29 cellular contexts compared by ENCODE assay signal in the genomic region with DNA sequence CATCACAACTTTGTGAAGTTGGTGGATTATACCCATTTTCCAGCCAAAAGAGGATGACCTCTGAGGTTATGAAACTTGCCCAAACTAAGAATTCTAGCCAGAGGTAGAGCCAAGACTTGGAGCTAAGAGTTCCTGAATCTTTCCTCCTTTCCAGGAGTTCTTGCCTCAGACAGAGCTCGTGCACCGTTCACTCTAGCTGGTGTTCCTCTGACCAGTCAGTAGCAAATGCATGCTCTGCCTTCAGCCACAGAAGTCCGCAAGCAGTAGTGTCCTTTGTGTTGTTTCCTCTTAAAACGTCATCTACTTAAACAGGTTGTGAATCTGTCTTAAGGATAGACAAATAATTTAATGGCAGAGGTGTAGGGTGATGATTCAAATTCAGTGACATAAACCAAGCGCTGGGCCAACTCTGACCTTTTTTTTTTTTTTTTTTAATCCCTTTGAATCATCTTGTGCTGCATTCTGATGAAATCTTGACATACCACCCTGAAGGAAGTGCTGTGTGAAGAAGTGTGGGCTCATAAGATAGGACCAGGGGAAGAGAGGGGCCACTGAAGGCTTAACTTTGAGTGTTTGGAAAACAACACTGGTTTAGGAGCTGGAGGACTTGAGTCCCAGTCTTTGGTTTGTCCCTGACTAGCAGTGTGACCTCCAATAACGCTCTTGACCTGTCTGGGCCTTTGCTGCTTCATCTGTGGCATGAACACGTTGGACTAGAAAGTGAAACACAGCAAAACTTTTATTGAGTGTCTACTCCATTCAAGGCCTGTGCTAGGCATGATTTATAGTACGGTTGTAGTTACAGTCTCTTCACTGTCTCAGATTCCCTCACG. TPM values are rescaled to one million over a fixed set of nuclear protein-coding genes. Genes with fewer than 3 reads are reported as not detected.
DNase-seq lines count a peak whose midpoint lies in the region; ATAC-seq and TF ChIP-seq lines count a peak whose summit lies in the region.
"Had no signal": no experiment of that assay in that cellular context is flagged by ENCODE, and none has a peak within 500 bp of the region (broad histone marks: within the 10 kb centered on the region; RNA-seq: fewer than 3 reads in every experiment).

No MANE protein-coding gene starts in this region.

- CTCF ChIA-PET in activated CD4-positive, alpha-beta T cell treated with anti-CD3 and anti-CD28 coated beads for 36 hours (lab: Charles Lee) = no interaction called here

- POLR2A ChIA-PET in activated CD4-positive, alpha-beta T cell treated with anti-CD3 and anti-CD28 coated beads for 36 hours (lab: Charles Lee) = no interaction called here

- ATAC-seq in activated CD4-positive, alpha-beta T cell treated with anti-CD3 and anti-CD28 coated beads for 36 hours = peak; percentile 33
- no peak for ATAC-seq in GM18873 (IDR thresholded peaks at IDR 0.05; ENCODE audit: low FRiP score, unreplicated experiment)
- ATAC-seq: activated T-helper 17 cell treated with anti-CD3 and anti-CD28 coated beads, Interleukin-2, amount 50 U/mL, for 72 hours; natural killer cell treated with Interleukin-12 subunit alpha and Interleukin-12 subunit beta and Interleukin-15 and Interleukin-18, amount 100 ng/mL, for 72 hours; pancreas; right cardiac atrium had no signal

- H3K27ac Mint-ChIP-seq in activated CD4-positive, alpha-beta T cell treated with anti-CD3 and anti-CD28 coated beads for 36 hours = no peak overlapping the region
- H3K27ac Mint-ChIP-seq: activated naive CD4-positive, alpha-beta T cell treated with anti-CD3 and anti-CD28 coated beads, Interleukin-2, amount 50 U/mL, for 24 hours; activated T-helper 17 cell treated with anti-CD3 and anti-CD28 coated beads, Interleukin-2, amount 50 U/mL, for 72 hours had no signal

- DNase-seq in activated CD4-positive, alpha-beta T cell treated with anti-CD3 and anti-CD28 coated beads for 36 hours = no peak
- DNase-seq in activated CD4-positive, alpha-beta T cell treated with anti-CD3 and anti-CD28 coated beads, Interleukin-2, amount 50 U/mL, for 1 hour = no peak
- DNase-seq in adrenal gland (peak in 6 of 7 donors; percentile 33 to 60 (median 40)), iris pigment epithelial cell (ENCODE audit: low read depth) (peak; percentile 8), thyroid gland (no peak), A172 (ENCODE audit: low spot score) (no peak), T-helper 9 cell (no peak)
- DNase-seq: activated CD4-positive, alpha-beta T cell treated with anti-CD3 and anti-CD28 coated beads, Interleukin-2, amount 50 U/mL, for 4 hours; activated CD8-positive, alpha-beta memory T cell treated with anti-CD3 and anti-CD28 coated beads, Interleukin-2, amount 50 U/mL, for 48 hours; central memory CD4-positive, alpha-beta T cell; dermis blood vessel endothelial cell; GM23248; head of caudate nucleus; KG1; left lung; NCI-H146; NCI-H526 treated with DMSO at 0.1 percent for 48 hours; pancreas; right cardiac atrium; SJCRH30; stimulated activated CD4-positive, alpha-beta T cell treated with anti-CD3 and anti-CD28 coated beads, Interleukin-4, amount 100 ng/mL, for 1 hour; stimulated activated naive CD4-positive, alpha-beta T cell treated with Interleukin-2 at 50 U/mL for 16 hours had no signal

- H3K4me3 ChIP-seq in adrenal gland (no peak overlapping the region), thyroid gland (replicated peaks in 1 of 3) (no peak overlapping the region)
- H3K4me3 ChIP-seq: GM23248, left lung, pancreas, SJCRH30 had no signal

- H3K4me1 Mint-ChIP-seq in activated CD4-positive, alpha-beta T cell treated with anti-CD3 and anti-CD28 coated beads for 36 hours = peaks cover 2% of the 10 kb centered on the region

- no peaks in the 10 kb centered on the region for H3K36me3 Mint-ChIP-seq in activated CD4-positive, alpha-beta T cell treated with anti-CD3 and anti-CD28 coated beads for 36 hours (ENCODE audit: low read depth)
- H3K36me3 Mint-ChIP-seq: natural killer cell treated with Interleukin-12 subunit alpha and Interleukin-12 subunit beta and Interleukin-15 and Interleukin-18, amount 100 ng/mL, for 72 hours; type B pancreatic cell had no signal

- TF ChIP-seq POLR2A in adrenal gland (IDR thresholded peaks at IDR 0.05) (no peak), thyroid gland (IDR thresholded peaks at IDR 0.05) (no peak)

- H3K27me3 ChIP-seq in adrenal gland (no peaks in the 10 kb centered on the region), thyroid gland (no peaks in the 10 kb centered on the region)
- H3K27me3 ChIP-seq: left lung, pancreas, SJCRH30 had no signal

- H3K9me3 ChIP-seq in adrenal gland (replicated peaks in 1 of 3) (no peaks in the 10 kb centered on the region), thyroid gland (no peaks in the 10 kb centered on the region)
- H3K9me3 ChIP-seq: left lung, pancreas, SJCRH30 had no signal

- H3K9me3 Mint-ChIP-seq in activated CD4-positive, alpha-beta T cell treated with anti-CD3 and anti-CD28 coated beads for 36 hours (ENCODE audit: low read depth) = no peaks in the 10 kb centered on the region
- H3K9me3 Mint-ChIP-seq: activated naive CD4-positive, alpha-beta T cell treated with anti-CD3 and anti-CD28 coated beads, Interleukin-2, amount 50 U/mL, for 24 hours; activated T-helper 17 cell treated with anti-CD3 and anti-CD28 coated beads, Interleukin-2, amount 50 U/mL, for 72 hours; natural killer cell treated with Interleukin-12 subunit alpha and Interleukin-12 subunit beta and Interleukin-15 and Interleukin-18, amount 100 ng/mL, for 72 hours; type B pancreatic cell had no signal

- H3K4me1 ChIP-seq in adrenal gland (replicated peaks in 1 of 2) (peaks cover 18 to 50% of the 10 kb centered on the region in 2 donors), thyroid gland (peaks cover 46 to 63% of the 10 kb centered on the region in 2 donors)
- H3K4me1 ChIP-seq: pancreas, SJCRH30 had no signal

- H3K4me3 Mint-ChIP-seq in activated CD4-positive, alpha-beta T cell treated with anti-CD3 and anti-CD28 coated beads for 36 hours = no peak overlapping the region
- H3K4me3 Mint-ChIP-seq: activated naive CD4-positive, alpha-beta T cell treated with anti-CD3 and anti-CD28 coated beads, Interleukin-2, amount 50 U/mL, for 24 hours; activated T-helper 17 cell treated with anti-CD3 and anti-CD28 coated beads, Interleukin-2, amount 50 U/mL, for 72 hours; natural killer cell treated with Interleukin-12 subunit alpha and Interleukin-12 subunit beta and Interleukin-15 and Interleukin-18, amount 100 ng/mL, for 72 hours; type B pancreatic cell had no signal

- intact Hi-C loops in activated CD4-positive, alpha-beta T cell treated with anti-CD3 and anti-CD28 coated beads for 36 hours (cut with DNase I, micrococcal nuclease) = no loop called here
- intact Hi-C loops in adrenal gland (cut with DNase I) (no loop called here), thyroid gland (cut with DNase I) (no loop called here)

- H3K27ac ChIP-seq in adrenal gland (peak overlapping the region; percentile 50 to 81 (median 68)), thyroid gland (peak overlapping the region in 2 of 3 donors; percentile 71 to 85)
- H3K27ac ChIP-seq: 22Rv1, GM23248, SJCRH30, VCaP had no signal

- no peaks in the 10 kb centered on the region for H3K36me3 ChIP-seq in adrenal gland (replicated peaks in 1 of 2)
- no peaks in the 10 kb centered on the region for H3K36me3 ChIP-seq in thyroid gland
- H3K36me3 ChIP-seq: left lung, pancreas, SJCRH30 had no signal

- 47 to 50% (median 49%) methylated on average over 9 of the region's 9 CpGs for WGBS in adrenal gland, 4 donors
- WGBS in thyroid gland, 2 donors = 86 to 87% methylated on average over 9 of the region's 9 CpGs

- H3K27me3 Mint-ChIP-seq in activated CD4-positive, alpha-beta T cell treated with anti-CD3 and anti-CD28 coated beads for 36 hours = no peaks in the 10 kb centered on the region
- H3K27me3 Mint-ChIP-seq: activated naive CD4-positive, alpha-beta T cell treated with anti-CD3 and anti-CD28 coated beads, Interleukin-2, amount 50 U/mL, for 24 hours; activated T-helper 17 cell treated with anti-CD3 and anti-CD28 coated beads, Interleukin-2, amount 50 U/mL, for 72 hours; natural killer cell treated with Interleukin-12 subunit alpha and Interleukin-12 subunit beta and Interleukin-15 and Interleukin-18, amount 100 ng/mL, for 72 hours; type B pancreatic cell had no signal

- TF ChIP-seq CTCF in adrenal gland (IDR thresholded peaks at IDR 0.05) (no peak), thyroid gland (IDR thresholded peaks at IDR 0.05) (no peak)

RNA-seq across cellular contexts. Expression of gene ITPR1, which starts 53.4 kb away (rescaled TPM):
- total RNA-seq in activated CD4-positive, alpha-beta T cell treated with anti-CD3 and anti-CD28 coated beads for 36 hours = 10 to 100 TPM; 48.6 to 55.6 TPM
- total RNA-seq in adrenal gland = 100 to 1,000 TPM in 1 of 8 donors, 10 to 100 TPM in 7; 55.8 to 110 (median 82.0) TPM
- 10 to 100 TPM; 21.6 to 71.4 (median 24.9) TPM for polyA plus RNA-seq in adrenal gland
- 100 to 1,000 TPM; 210 to 261 (median 232) TPM for total RNA-seq in thyroid gland
- total RNA-seq in A172 (2014; rRNA removed; shearing (Covaris generic)) = 4.0 and 7.6 TPM in 2 replicates

Comparison
In these comparisons a context has a peak if more than half of its experiments do, and no peak if none do; other contexts are left out.
1. DNase-seq: peak in adrenal gland (6 of 7) and iris pigment epithelial cell (single experiment); none in activated CD4-positive, alpha-beta T cell treated with anti-CD3 and anti-CD28 coated beads for 36 hours (single experiment), activated CD4-positive, alpha-beta T cell treated with anti-CD3 and anti-CD28 coated beads, Interleukin-2, amount 50 U/mL, for 1 hour (single experiment), thyroid gland (0 of 2), A172 (single experiment) and T-helper 9 cell (single experiment).